8 cellular contexts compared by ENCODE assay signal in genomic region chr10:114042895-114043531, GRCh38. TPM values are rescaled to one million over a fixed set of nuclear protein-coding genes. Genes with fewer than 3 reads are reported as not detected.
A peak's percentile ranks its signal among the peaks of the same experiment; 100 is the strongest.
DNase-seq lines count a peak whose midpoint lies in the region; ATAC-seq and TF ChIP-seq lines count a peak whose summit lies in the region.

No MANE protein-coding gene starts in this region.

- peaks cover 0 to 34% (median 17%) of the 10 kb centered on the region in 11 experiments; a peak in 14 of 22 replicates for H3K27me3 ChIP-seq in BLaER1 treated with 17β-estradiol and CSF1 and Interleukin-3, amounts not matched to agents 10 nM and 100 nM
- H3K27me3 ChIP-seq in gastroesophageal sphincter = peaks cover 39% of the 10 kb centered on the region

- no peak for TF ChIP-seq EP300 in gastroesophageal sphincter (IDR thresholded peaks at IDR 0.05)

- 0% methylated on average over 2 to 5 of the region's 38 CpGs for WGBS in gastroesophageal sphincter (ENCODE audit: low coverage in 1 of 2), 2 donors

- H3K4me3 Mint-ChIP-seq in activated CD8-positive, alpha-beta T cell treated with anti-CD3 and anti-CD28 coated beads, Interleukin-2, amount 10 ng/mL, durations not matched to agents 7 days and 5 days = peak overlapping the region; percentile 70

- H3K9me3 ChIP-seq in BLaER1 treated with 17β-estradiol and CSF1 and Interleukin-3, amounts not matched to agents 10 nM and 100 nM (replicated peaks in 1 of 11) = peaks cover 0 to 24% (median 8%) of the 10 kb centered on the region in 11 experiments; a peak in 11 of 22 replicates
- no peaks in the 10 kb centered on the region for H3K9me3 ChIP-seq in gastroesophageal sphincter

- no peak for TF ChIP-seq CTCF in gastroesophageal sphincter (IDR thresholded peaks at IDR 0.05)

- peaks cover 3% of the 10 kb centered on the region for H3K36me3 Mint-ChIP-seq in activated CD8-positive, alpha-beta T cell treated with anti-CD3 and anti-CD28 coated beads, Interleukin-2, amount 10 ng/mL, durations not matched to agents 7 days and 5 days (ENCODE audit: low read depth)

- peaks cover 0 to 36% (median 0%) of the 10 kb centered on the region in 11 experiments; a peak in 5 of 22 replicates for H3K36me3 ChIP-seq in BLaER1 treated with 17β-estradiol and CSF1 and Interleukin-3, amounts not matched to agents 10 nM and 100 nM
- H3K36me3 ChIP-seq in gastroesophageal sphincter = no peaks in the 10 kb centered on the region

- H4K20me1 ChIP-seq in BLaER1 treated with 17β-estradiol and CSF1 and Interleukin-3, amounts not matched to agents 10 nM and 100 nM = peaks cover 0 to 18% (median 7%) of the 10 kb centered on the region in 11 experiments; a peak in 10 of 22 replicates

- H3K27me3 Mint-ChIP-seq in activated CD8-positive, alpha-beta T cell treated with anti-CD3 and anti-CD28 coated beads, Interleukin-2, amount 10 ng/mL, durations not matched to agents 7 days and 5 days (ENCODE audit: low read depth) = peaks cover 70% of the 10 kb centered on the region

- ATAC-seq in GM18909 (IDR thresholded peaks at IDR 0.05; ENCODE audit: poor library complexity, unreplicated experiment) (peak; percentile 39), gastroesophageal sphincter (peak; percentile 18)
- peak; percentile 41 for ATAC-seq in activated CD8-positive, alpha-beta T cell treated with anti-CD3 and anti-CD28 coated beads, Interleukin-2, amount 10 ng/mL, durations not matched to agents 7 days and 5 days

- H3K4me1 Mint-ChIP-seq in activated CD8-positive, alpha-beta T cell treated with anti-CD3 and anti-CD28 coated beads, Interleukin-2, amount 10 ng/mL, durations not matched to agents 7 days and 5 days (ENCODE audit: low read depth) = peaks cover 18% of the 10 kb centered on the region

- H3K9ac ChIP-seq in BLaER1 treated with 17β-estradiol and CSF1 and Interleukin-3, amounts not matched to agents 10 nM and 100 nM = peak overlapping the region; percentile 75 to 89 (median 83)

- CTCF ChIA-PET in activated CD8-positive, alpha-beta T cell treated with anti-CD3 and anti-CD28 coated beads, Interleukin-2, amount 10 ng/mL, durations not matched to agents 7 days and 5 days (lab: Charles Lee) = interaction anchor here (1.3 to 1.5 kb wide), 2 partner anchors 11 to 25 kb away, joined by 3 read pairs; no protein-coding TSS in a partner anchor

- no peak overlapping the region for H3K27ac Mint-ChIP-seq in activated CD8-positive, alpha-beta T cell treated with anti-CD3 and anti-CD28 coated beads, Interleukin-2, amount 10 ng/mL, durations not matched to agents 7 days and 5 days

- peaks cover 25 to 66% (median 47%) of the 10 kb centered on the region in 10 experiments for H3K4me1 ChIP-seq in BLaER1 treated with 17β-estradiol and CSF1 and Interleukin-3, amounts not matched to agents 10 nM and 100 nM
- H3K4me1 ChIP-seq in gastroesophageal sphincter = peaks cover 0 to 42% (median 0%) of the 10 kb centered on the region in 3 donors

- peak overlapping the region; percentile 77 to 97 (median 87) for H3K4me2 ChIP-seq in BLaER1 treated with 17β-estradiol and CSF1 and Interleukin-3, amounts not matched to agents 10 nM and 100 nM

- peak in 1 of 2 donors; percentile 6 for TF ChIP-seq POLR2A in gastroesophageal sphincter (IDR thresholded peaks at IDR 0.05)

- peak overlapping the region; percentile 67 to 80 (median 70) for H3K4me3 ChIP-seq in BLaER1 treated with 17β-estradiol and CSF1 and Interleukin-3, amounts not matched to agents 10 nM and 100 nM
- peak overlapping the region; percentile 42 to 72 for H3K4me3 ChIP-seq in gastroesophageal sphincter

- H3K27ac ChIP-seq in BLaER1 treated with 17β-estradiol and CSF1 and Interleukin-3, amounts not matched to agents 10 nM and 100 nM = peak overlapping the region; percentile 34 to 93 (median 80); a peak in 21 of 22 replicates
- H3K27ac ChIP-seq in gastroesophageal sphincter = peak overlapping the region; percentile 74 to 95 (median 94)

- POLR2A ChIA-PET in activated CD8-positive, alpha-beta T cell treated with anti-CD3 and anti-CD28 coated beads, Interleukin-2, amount 10 ng/mL, durations not matched to agents 7 days and 5 days (lab: Charles Lee) = interaction anchor here (1.3 kb wide), 1 partner anchor 82 kb away, joined by 5 read pairs; no protein-coding TSS in a partner anchor

- DNase-seq in HuH-7 (ENCODE audit: low spot score) (peak; percentile 71), nucleus accumbens (lab: John Stamatoyannopoulos, UW) (peak in 48 of 56 donors; percentile 24 to 83 (median 59)), cerebellar cortex (ENCODE audit: low spot score) (no peak)
- no peak for DNase-seq in activated CD8-positive, alpha-beta T cell treated with anti-CD3 and anti-CD28 coated beads, Interleukin-2, amount 10 ng/mL, durations not matched to agents 7 days and 5 days
- no peak for DNase-seq in effector CD8-positive, alpha-beta T cell (lab: John Stamatoyannopoulos, UW)

- no peaks in the 10 kb centered on the region for H3K9me3 Mint-ChIP-seq in activated CD8-positive, alpha-beta T cell treated with anti-CD3 and anti-CD28 coated beads, Interleukin-2, amount 10 ng/mL, durations not matched to agents 7 days and 5 days (ENCODE audit: insufficient read depth)

RNA-seq across cellular contexts. Expression of gene ADRB1, which starts 0.7 kb away (rescaled TPM):
- under 1 TPM; 0.29 to 0.45 TPM for total RNA-seq in activated CD8-positive, alpha-beta T cell treated with anti-CD3 and anti-CD28 coated beads, Interleukin-2, amount 10 ng/mL, durations not matched to agents 7 days and 5 days
- 1 to 10 TPM; 1.8 to 9.1 (median 6.8) TPM for total RNA-seq in gastroesophageal sphincter

Comparison
In these comparisons a context has a peak if more than half of its experiments do, and no peak if none do; other contexts are left out.
1. DNase-seq: peak in HuH-7 (single experiment) and nucleus accumbens (48 of 56); none in activated CD8-positive, alpha-beta T cell treated with anti-CD3 and anti-CD28 coated beads, Interleukin-2, amount 10 ng/mL, durations not matched to agents 7 days and 5 days (single experiment), cerebellar cortex (single experiment) and effector CD8-positive, alpha-beta T cell (single experiment).
2. Peak in every context shown above with its lines, with median percentiles within 50 percentile points of each other: ATAC-seq.